1 cellular context compared by ENCODE assay signal in genomic region chr15:75661779-75662140, GRCh38.
TF ChIP-seq lines count a peak whose summit lies in the region.

No MANE protein-coding gene starts in this region.

TF ChIP-seq in WTC11, 78 proteins besides CTCF, POLR2A, EP300 and RAD21 (continued from another document):
- TF ChIP-seq STAT6 (CRISPR knock-in tag; conservative IDR thresholded peaks at IDR 0.05; ENCODE audit: low read depth): no peak
- TF ChIP-seq GABPB1 (CRISPR knock-in tag; IDR thresholded peaks at IDR 0.05): no peak
- TF ChIP-seq CREM (CRISPR knock-in tag; IDR thresholded peaks at IDR 0.05): no peak
- TF ChIP-seq FOXP4 (CRISPR knock-in tag; IDR thresholded peaks at IDR 0.05): no peak
- TF ChIP-seq AR (CRISPR knock-in tag; IDR thresholded peaks at IDR 0.05): no peak
- TF ChIP-seq SMAD4 (CRISPR knock-in tag; IDR thresholded peaks at IDR 0.05): no peak
